ENCODE assay signal across 8 cellular contexts in genomic region chr2:209331291-209331844, GRCh38.
DNase-seq lines count a peak whose midpoint lies in the region; ATAC-seq, FAIRE-seq and TF ChIP-seq lines count a peak whose summit lies in the region.

No MANE protein-coding gene starts in this region.

- TF ChIP-seq CTCF in D721Med (IDR thresholded peaks at IDR 0.05; ENCODE audit: insufficient read depth, missing control alignments) = peak; percentile 56

- DNase-seq in D721Med (ENCODE audit: insufficient read length, low spot score) = no peak
- peak; percentile 8 for DNase-seq in HTR-8/SVneo (ENCODE audit: insufficient read length, low spot score)
- peak; percentile 19 for DNase-seq in SHP77 treated with DMSO at 0.1 percent for 48 hours (lab: John Stamatoyannopoulos, UW)
- DNase-seq in iPS-NIHi11 (ENCODE audit: low spot score) = peak; percentile 18
- no peak for DNase-seq in stimulated activated CD4-positive, alpha-beta T cell treated with anti-CD3 and anti-CD28 coated beads, Interleukin-1b, Interleukin-23, amount 100 ng/mL, for 48 hours
- DNase-seq in activated T-cell treated with anti-CD3 and anti-CD28 coated beads, Interleukin-2, amount 50 U/mL, for 48 hours = no peak

- FAIRE-seq in D721Med (lab: Jason Lieb, UNC) (no peak), HTR-8/SVneo (lab: Jason Lieb, UNC) (no peak)

- no peak for ATAC-seq in GM19455 (IDR thresholded peaks at IDR 0.05; ENCODE audit: unreplicated experiment)
- no peak for ATAC-seq in GM21367 (IDR thresholded peaks at IDR 0.05; ENCODE audit: unreplicated experiment)

Comparison
In these comparisons a context has a peak if more than half of its experiments do, and no peak if none do; other contexts are left out.
1. DNase-seq: peak in HTR-8/SVneo (single experiment), SHP77 treated with DMSO at 0.1 percent for 48 hours (single experiment) and iPS-NIHi11 (single experiment); none in D721Med (single experiment), stimulated activated CD4-positive, alpha-beta T cell treated with anti-CD3 and anti-CD28 coated beads, Interleukin-1b, Interleukin-23, amount 100 ng/mL, for 48 hours (single experiment) and activated T-cell treated with anti-CD3 and anti-CD28 coated beads, Interleukin-2, amount 50 U/mL, for 48 hours (0 of 2).